Comparison of ENCODE assay signal across 17 cellular contexts in genomic region chr3:148759425-148759824, GRCh38.
"Had no signal": no experiment of that assay in that cellular context is flagged by ENCODE, and none has a peak within 500 bp of the region (broad histone marks: within the 10 kb centered on the region; RNA-seq: fewer than 3 reads in every experiment).

No MANE protein-coding gene starts in this region.

- DNase-seq: activated B cell treated with CpG ODN at 0.5 μM for 24 hours; activated CD4-positive, alpha-beta memory T cell treated with anti-CD3 and anti-CD28 coated beads for 36 hours; activated CD4-positive, alpha-beta T cell treated with anti-CD3 and anti-CD28 coated beads for 4 hours; activated naive CD4-positive, alpha-beta T cell treated with anti-CD3 and anti-CD28 coated beads for 36 hours; activated T-cell treated with anti-CD3 and anti-CD28 coated beads, Interleukin-2, amount 50 U/mL, for 1 hour; body of pancreas; effector memory CD8-positive, alpha-beta T cell; esophagus squamous epithelium; heart right ventricle; kidney glomerular epithelial cell; left ventricle myocardium inferior; mammary epithelial cell; stimulated activated naive CD8-positive, alpha-beta T cell treated with anti-CD3 and anti-CD28 coated beads, Interleukin-15, Interleukin-2, amounts not matched to agents 100 U/mL and 50 U/mL, for 24 hours; substantia nigra; uterus had no signal

- H3K27me3 ChIP-seq: body of pancreas, esophagus squamous epithelium, heart right ventricle, right atrium auricular region, tibial nerve, uterus had no signal

- H3K36me3 ChIP-seq: esophagus squamous epithelium, heart right ventricle, left ventricle myocardium inferior, right atrium auricular region, tibial nerve, uterus had no signal

- H3K9me3 ChIP-seq: body of pancreas, esophagus squamous epithelium, right atrium auricular region, tibial nerve, uterus had no signal

- H3K27ac ChIP-seq: esophagus squamous epithelium, heart right ventricle, left ventricle myocardium inferior, right atrium auricular region, tibial nerve, uterus had no signal

- H3K4me1 ChIP-seq: esophagus squamous epithelium, left ventricle myocardium inferior, right atrium auricular region, uterus had no signal

- H3K4me3 ChIP-seq: body of pancreas, esophagus squamous epithelium, heart right ventricle, left ventricle myocardium inferior, right atrium auricular region, tibial nerve, uterus had no signal
